Comparison of ENCODE assay signal across 16 cellular contexts in genomic region chr2:19617251-19617650, GRCh38.
"Had no signal": no experiment of that assay in that cellular context is flagged by ENCODE, and none has a peak within 500 bp of the region (broad histone marks: within the 10 kb centered on the region; RNA-seq: fewer than 3 reads in every experiment).

No MANE protein-coding gene starts in this region.

- H3K36me3 Mint-ChIP-seq: activated naive CD8-positive, alpha-beta T cell treated with anti-CD3 and anti-CD28 coated beads for 36 hours; stimulated activated memory B cell treated with anti-CD40 and anti-IgM and Interleukin-4, amounts not matched to agents 10 μg/mL and 1 μg/mL and 100 μg/mL, for 72 hours had no signal

- H3K36me3 ChIP-seq: brain microvascular endothelial cell, prostate gland, right lobe of liver, spleen, tibial nerve, vagina had no signal

- H3K4me3 ChIP-seq: prostate gland, right lobe of liver, spleen, tibial nerve, vagina had no signal

- H3K27ac Mint-ChIP-seq: activated naive CD8-positive, alpha-beta T cell treated with anti-CD3 and anti-CD28 coated beads for 36 hours; natural killer cell; stimulated activated memory B cell treated with anti-CD40 and anti-IgM and Interleukin-4, amounts not matched to agents 10 μg/mL and 1 μg/mL and 100 μg/mL, for 72 hours had no signal

- H3K9me3 ChIP-seq: prostate gland, right lobe of liver had no signal

- H3K4me1 ChIP-seq: foreskin keratinocyte, prostate gland, right lobe of liver, spleen, tibial nerve, vagina had no signal

- H3K4me1 Mint-ChIP-seq: activated naive CD8-positive, alpha-beta T cell treated with anti-CD3 and anti-CD28 coated beads for 36 hours; natural killer cell; stimulated activated memory B cell treated with anti-CD40 and anti-IgM and Interleukin-4, amounts not matched to agents 10 μg/mL and 1 μg/mL and 100 μg/mL, for 72 hours had no signal

- H3K27ac ChIP-seq: brain microvascular endothelial cell, foreskin keratinocyte, prostate gland, right lobe of liver, spleen, tibial nerve, vagina had no signal

- H3K27me3 ChIP-seq: brain microvascular endothelial cell, foreskin keratinocyte, right lobe of liver, spleen, tibial nerve, vagina had no signal

- DNase-seq: activated CD4-positive, alpha-beta T cell treated with anti-CD3 and anti-CD28 coated beads, Interleukin-2, amount 50 U/mL, for 4 hours; activated gamma-delta T cell treated with Interleukin-2 at 50 U/mL for 16 hours; activated naive CD8-positive, alpha-beta T cell treated with anti-CD3 and anti-CD28 coated beads for 36 hours; activated T-cell treated with anti-CD3 and anti-CD28 coated beads, Interleukin-2, amount 50 U/mL, for 4 hours; brain microvascular endothelial cell; foreskin keratinocyte; left colon; natural killer cell; right lobe of liver; spleen; stimulated activated CD4-positive, alpha-beta T cell treated with anti-CD3 and anti-CD28 coated beads, Interleukin-1b, Interleukin-23, amount 100 ng/mL, for 48 hours had no signal

- H3K4me3 Mint-ChIP-seq: activated naive CD8-positive, alpha-beta T cell treated with anti-CD3 and anti-CD28 coated beads for 36 hours; activated T-cell treated with anti-CD3 and anti-CD28 coated beads, Interleukin-2, amount 50 U/mL, for 4 hours; natural killer cell; stimulated activated memory B cell treated with anti-CD40 and anti-IgM and Interleukin-4, amounts not matched to agents 10 μg/mL and 1 μg/mL and 100 μg/mL, for 72 hours had no signal

- ATAC-seq: activated CD4-positive, CD25-positive, alpha-beta regulatory T cell treated with anti-CD3 and anti-CD28 coated beads, Interleukin-2, amount 50 U/mL, for 24 hours; activated T-cell treated with anti-CD3 and anti-CD28 coated beads, Interleukin-2, amount 50 U/mL, for 4 hours; foreskin keratinocyte; left colon; natural killer cell; right lobe of liver; stimulated activated memory B cell treated with anti-CD40 and anti-IgM and Interleukin-4, amounts not matched to agents 10 μg/mL and 1 μg/mL and 100 μg/mL, for 72 hours had no signal
